ENCODE assay signal across 13 cellular contexts in genomic region chr7:1046722-1047679, GRCh38. TPM values are rescaled to one million over a fixed set of nuclear protein-coding genes. Genes with fewer than 3 reads are reported as not detected.
DNase-seq lines count a peak whose midpoint lies in the region; ATAC-seq, FAIRE-seq and TF ChIP-seq lines count a peak whose summit lies in the region.
"Had no signal": no experiment of that assay in that cellular context is flagged by ENCODE, and none has a peak within 500 bp of the region (broad histone marks: within the 10 kb centered on the region; RNA-seq: fewer than 3 reads in every experiment).

No MANE protein-coding gene starts in this region.

- no peak for FAIRE-seq in kidney (lab: Jason Lieb, UNC)
- FAIRE-seq: astrocyte, GM12878 had no signal

- intact Hi-C loops in kidney (cut with DNase I), result no loop called here

- H4K20me1 ChIP-seq in BLaER1, result peaks cover 62% of the 10 kb centered on the region

- H3K4me1 ChIP-seq in BLaER1, result peaks cover 97% of the 10 kb centered on the region
- H3K4me1 ChIP-seq in kidney (ENCODE audit: control insufficient read depth in 1 of 2, insufficient read depth in 1 of 2, low read depth in 1 of 2, low read length in 2 of 2), result peaks cover 45 to 52% of the 10 kb centered on the region in 2 donors

- peak overlapping the region; percentile 3; the same call in 1 of the 2 replicates for H3K4me3 ChIP-seq in BLaER1
- H3K4me3 ChIP-seq in kidney (ENCODE audit: low read length in 2 of 2), result peak overlapping the region in 1 of 2 donors; percentile 10
- H3K4me3 ChIP-seq: esophagus squamous epithelium, GM12878 had no signal

- H3K27ac ChIP-seq in BLaER1, result no peak overlapping the region; the same call in 1 of the 2 replicates
- H3K27ac ChIP-seq in kidney (ENCODE audit: low read depth in 2 of 2, low read length in 2 of 2), result peak overlapping the region; percentile 16 to 51

- peak overlapping the region; percentile 100 for H3K4me2 ChIP-seq in BLaER1

- no peaks in the 10 kb centered on the region; the same call in 1 of the 2 replicates for H3K27me3 ChIP-seq in BLaER1
- H3K27me3 ChIP-seq: esophagus squamous epithelium had no signal

- ATAC-seq in HG02759 (IDR thresholded peaks at IDR 0.05; ENCODE audit: unreplicated experiment) (no peak), GM18498 (IDR thresholded peaks at IDR 0.05; ENCODE audit: unreplicated experiment) (no peak), GM21390 (IDR thresholded peaks at IDR 0.05; ENCODE audit: unreplicated experiment) (no peak)
- ATAC-seq: GM12878 had no signal

- H3K9me3 ChIP-seq in BLaER1 (no peaks in the 10 kb centered on the region), kidney (ENCODE audit: control insufficient read depth in 1 of 2, low read length in 2 of 2) (no peaks in the 10 kb centered on the region)
- H3K9me3 ChIP-seq: Caco-2, esophagus squamous epithelium had no signal

- no peak for TF ChIP-seq CTCF in kidney (IDR thresholded peaks at IDR 0.05; ENCODE audit: borderline replicate concordance, extremely low read depth, insufficient read depth)

- DNase-seq in ELF-1 (ENCODE audit: low read depth, low spot score) (peak; percentile 51), kidney (peak; percentile 57)
- peak; percentile 31 for DNase-seq in activated CD4-positive, alpha-beta T cell treated with anti-CD3 and anti-CD28 coated beads for 48 hours
- no peak for DNase-seq in NK-92 treated with Interleukin-12 subunit alpha and Interleukin-12 subunit beta, amount 100 ng/mL, for 24 hours (lab: John Stamatoyannopoulos, UW)
- DNase-seq: Caco-2, esophagus squamous epithelium, NCI-H1436 had no signal

- H3K36me3 ChIP-seq in BLaER1, result no peaks in the 10 kb centered on the region; the same call in 1 of the 2 replicates
- H3K36me3 ChIP-seq in kidney (ENCODE audit: control insufficient read depth in 1 of 2, insufficient read depth in 2 of 2, low read length in 2 of 2), result no peaks in the 10 kb centered on the region
- H3K36me3 ChIP-seq: esophagus squamous epithelium had no signal

- H3K9ac ChIP-seq in BLaER1 (peak overlapping the region; percentile 59), kidney (ENCODE audit: low read length in 2 of 2) (no peak overlapping the region)

RNA-seq across cellular contexts. Expression of gene GPR146, which starts 2.7 kb away (rescaled TPM):
- 10.3 TPM for total RNA-seq in kidney
- 7.6 TPM for polyA plus RNA-seq in kidney (ENCODE audit: insufficient read depth, low read depth, low replicate concordance)

RNA-seq across cellular contexts. Expression of gene GPER1, which starts 40.9 kb away (rescaled TPM):
- total RNA-seq in kidney, result 5.2 TPM
- polyA plus RNA-seq in kidney (ENCODE audit: insufficient read depth, low read depth, low replicate concordance), result 4.8 TPM
